Comparison of ENCODE assay signal across 8 cellular contexts in the genomic region with DNA sequence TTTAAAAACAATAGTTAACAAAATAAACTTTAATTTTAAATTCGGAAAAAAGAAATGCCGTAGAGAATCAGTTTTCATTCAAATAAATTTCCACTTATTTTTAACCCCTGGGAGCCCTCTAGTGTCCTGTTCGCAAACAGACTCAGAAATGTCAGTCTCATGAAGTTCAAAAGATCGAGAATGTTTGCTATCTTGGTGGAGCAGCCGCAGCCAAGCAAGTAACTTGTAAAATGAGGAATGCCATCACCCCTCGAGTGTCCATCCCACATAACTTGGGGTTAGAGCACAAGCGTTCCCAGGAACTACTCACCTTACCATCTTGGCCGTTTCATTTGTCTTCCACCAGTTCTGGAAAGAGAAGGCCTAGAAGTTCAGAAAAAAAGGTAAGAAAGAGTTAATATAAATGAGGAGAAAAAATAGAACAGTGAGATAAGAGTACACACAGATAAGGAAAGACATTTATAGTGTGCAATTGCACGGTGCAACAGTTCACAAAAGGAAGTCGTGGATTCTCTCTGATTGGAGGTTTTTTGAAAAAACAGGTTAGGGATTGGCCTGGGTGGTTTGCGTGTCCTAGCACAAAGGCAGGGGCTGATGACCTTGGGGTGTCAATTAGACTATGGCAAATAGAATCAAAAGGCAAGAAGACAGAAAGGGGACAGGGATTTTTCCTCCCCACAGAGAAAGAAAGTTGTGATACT. TPM values are rescaled to one million over a fixed set of nuclear protein-coding genes. Genes with fewer than 3 reads are reported as not detected.
DNase-seq lines count a peak whose midpoint lies in the region; ATAC-seq and TF ChIP-seq lines count a peak whose summit lies in the region.

GASK1B (minus strand) TSS at position 468 of the 701 bp plus-strand sequence. CDS start 1,650 bp downstream, outside the sequence.

- WGBS in mesenchymal stem cell: 17% methylated on average over 9 of the region's 11 CpGs

- H3K4me3 ChIP-seq in duodenal mucosa (ENCODE audit: low read depth in 1 of 2, low read length in 2 of 2): peak within 1 kb of the TSS; percentile 52 to 70
- peak within 1 kb of the TSS in 1 of 2 experiments; percentile 94 for H3K4me3 ChIP-seq in mesenchymal stem cell (ENCODE audit: insufficient read depth in 1 of 2, low read depth in 1 of 2, low read length in 2 of 2)
- H3K4me3 ChIP-seq in uterus: peak within 1 kb of the TSS; percentile 47 to 60

- peak; percentile 54 for ATAC-seq in HG03280 (IDR thresholded peaks at IDR 0.05; ENCODE audit: unreplicated experiment)
- ATAC-seq in GM19452 (IDR thresholded peaks at IDR 0.05; ENCODE audit: unreplicated experiment): no peak

- peak within 1 kb of the TSS; percentile 36 for H3K4me2 ChIP-seq in mesenchymal stem cell (ENCODE audit: low read length, poor library complexity, severe bottlenecking)

- no peak within 1 kb of the TSS for H3K4ac ChIP-seq in mesenchymal stem cell (ENCODE audit: low read depth in 1 of 2, low read length in 2 of 2)

- no peak within 1 kb of the TSS for H3K27ac ChIP-seq in duodenal mucosa (ENCODE audit: low read depth, low read length)
- H3K27ac ChIP-seq in mesenchymal stem cell (ENCODE audit: low read length, poor library complexity, severe bottlenecking): peak within 1 kb of the TSS; percentile 69
- H3K27ac ChIP-seq in uterus: peak within 1 kb of the TSS; percentile 90 to 97

- H2AFZ ChIP-seq in mesenchymal stem cell (ENCODE audit: low read depth, low read length): no peak within 1 kb of the TSS

- H3K9ac ChIP-seq in duodenal mucosa (ENCODE audit: low read depth in 1 of 2, low read length in 2 of 2) (peak within 1 kb of the TSS; percentile 33 to 49), mesenchymal stem cell (ENCODE audit: low read length) (peak within 1 kb of the TSS; percentile 93)

- no peak within 1 kb of the TSS for H4K8ac ChIP-seq in mesenchymal stem cell (ENCODE audit: low read length)

- peak; percentile 47 for TF ChIP-seq CTCF in GM10266 (IDR thresholded peaks at IDR 0.05; ENCODE audit: control insufficient read depth, insufficient read depth, low read depth, missing control alignments)
- peak; percentile 62 to 76 (median 70) for TF ChIP-seq CTCF in uterus (IDR thresholded peaks at IDR 0.05)

- H3K23ac ChIP-seq in mesenchymal stem cell (ENCODE audit: low read length in 2 of 2): no peak within 1 kb of the TSS

- no peak within 1 kb of the TSS for H2BK120ac ChIP-seq in mesenchymal stem cell (ENCODE audit: low read depth, low read length)

- H3K9me3 ChIP-seq in duodenal mucosa (ENCODE audit: control insufficient read depth in 1 of 2, low read length in 2 of 2) (no peaks in the 10 kb centered on the region), mesenchymal stem cell (ENCODE audit: control insufficient read depth, low read length) (no peaks in the 10 kb centered on the region), uterus (no peaks in the 10 kb centered on the region)

- peak within 1 kb of the TSS in 1 of 2 experiments; percentile 54 for H3K18ac ChIP-seq in mesenchymal stem cell (ENCODE audit: low read depth in 1 of 2, low read length in 2 of 2)

- peaks cover 12% of the 10 kb centered on the region for H3K79me1 ChIP-seq in mesenchymal stem cell (replicated peaks; ENCODE audit: low read length, poor library complexity, severe bottlenecking)

- H2BK5ac ChIP-seq in mesenchymal stem cell (ENCODE audit: low read depth, low read length, poor library complexity, severe bottlenecking): no peak within 1 kb of the TSS

- no peak within 1 kb of the TSS for H2BK15ac ChIP-seq in mesenchymal stem cell (ENCODE audit: low read depth, poor library complexity, severe bottlenecking)

- no peak within 1 kb of the TSS for H4K91ac ChIP-seq in mesenchymal stem cell (ENCODE audit: low read length)

- no peak for TF ChIP-seq POLR2A in uterus (IDR thresholded peaks at IDR 0.05)

- no peak within 1 kb of the TSS for H3K14ac ChIP-seq in mesenchymal stem cell (ENCODE audit: low read length in 2 of 2)

- H3K27me3 ChIP-seq in duodenal mucosa (ENCODE audit: control insufficient read depth in 1 of 2, insufficient read depth in 2 of 2, low read length in 2 of 2) (no peaks in the 10 kb centered on the region), mesenchymal stem cell (ENCODE audit: control insufficient read depth in 1 of 2, insufficient read depth in 1 of 2, low read length in 2 of 2) (no peaks in the 10 kb centered on the region), uterus (no peaks in the 10 kb centered on the region)

- H2BK12ac ChIP-seq in mesenchymal stem cell (ENCODE audit: low read length in 2 of 2): peak within 1 kb of the TSS; percentile 51 to 56

- peak within 1 kb of the TSS; percentile 74 for H2AK5ac ChIP-seq in mesenchymal stem cell (ENCODE audit: low read length, severe bottlenecking)

- no peaks in the 10 kb centered on the region for H3K36me3 ChIP-seq in duodenal mucosa (ENCODE audit: control insufficient read depth in 1 of 2, insufficient read depth in 2 of 2, low read length in 2 of 2)
- peaks cover 7 to 10% of the 10 kb centered on the region in 2 experiments for H3K36me3 ChIP-seq in mesenchymal stem cell (ENCODE audit: control insufficient read depth in 1 of 2, insufficient read depth in 2 of 2, low read depth in 1 of 2, low read length in 2 of 2)
- no peaks in the 10 kb centered on the region for H3K36me3 ChIP-seq in uterus

- DNase-seq in GM10266 (ENCODE audit: extremely low spot score): peak; percentile 24
- DNase-seq in OCI-M1 (lab: John Stamatoyannopoulos, UW): peak; percentile 87
- peak; percentile 72 for DNase-seq in mesenchymal stem cell
- DNase-seq in uterus: peak; percentile 38 to 67
- DNase-seq in activated CD4-positive, alpha-beta T cell treated with anti-CD3 and anti-CD28 coated beads for 1 hour: no peak

- intact Hi-C loops in uterus (cut with DNase I; ENCODE audit: low total_unique reads): loop anchor here (5.0 kb wide), 1 partner anchor 175 kb away; no protein-coding TSS in a partner anchor

- H3K4me1 ChIP-seq in duodenal mucosa (ENCODE audit: control insufficient read depth in 1 of 2, insufficient read depth in 2 of 2, low read length in 2 of 2) (peaks cover 14 to 16% of the 10 kb centered on the region in 2 donors), mesenchymal stem cell (ENCODE audit: control insufficient read depth, insufficient read depth, low read depth, low read length) (peaks cover 12% of the 10 kb centered on the region), uterus (peaks cover 0 to 7% of the 10 kb centered on the region in 2 donors)

RNA-seq across cellular contexts. Expression of gene GASK1B, which starts in this region (rescaled TPM):
- polyA plus RNA-seq in mesenchymal stem cell (2013, experiment 1 of 2): 34.3 TPM
- polyA plus RNA-seq in mesenchymal stem cell (2013, experiment 2 of 2): 34.9 TPM
- 100 to 1,000 TPM in 1 of 4 donors, 10 to 100 TPM in 3; 54.7 to 135 (median 62.7) TPM for total RNA-seq in uterus
